ENCODE assay signal across 17 cellular contexts in genomic region chr15:35085176-35085919, GRCh38. TPM values are rescaled to one million over a fixed set of nuclear protein-coding genes. Genes with fewer than 3 reads are reported as not detected.
"Had no signal": no experiment of that assay in that cellular context is flagged by ENCODE, and none has a peak within 500 bp of the region (broad histone marks: within the 10 kb centered on the region; RNA-seq: fewer than 3 reads in every experiment).

NANOGP8 (minus strand) TSS chr15:35085295; CDS start chr15:35085110, 185 bp downstream.

RNA-seq across cellular contexts. Expression of gene NANOGP8, which starts in this region (rescaled TPM):
- total RNA-seq: activated CD4-positive, alpha-beta memory T cell treated with anti-CD3 and anti-CD28 coated beads for 36 hours; activated CD4-positive, alpha-beta T cell treated with anti-CD3 and anti-CD28 coated beads, Interleukin-2, amount 10 ng/mL, durations not matched to agents 24 days and 14 days; activated CD8-positive, alpha-beta memory T cell treated with anti-CD3 and anti-CD28 coated beads for 36 hours; activated CD8-positive, alpha-beta T cell treated with anti-CD3 and anti-CD28 coated beads for 36 hours; activated naive CD4-positive, alpha-beta T cell treated with anti-CD3 and anti-CD28 coated beads for 36 hours; activated naive CD8-positive, alpha-beta T cell treated with anti-CD3 and anti-CD28 coated beads, Interleukin-2, amount 10 ng/mL, durations not matched to agents 7 days and 5 days; activated T-cell treated with anti-CD3 and anti-CD28 coated beads, Interleukin-2, amount 50 U/mL, for 4 hours; activated T-cell treated with anti-CD3 and anti-CD28 coated beads, Interleukin-2, amount 50 U/mL, for 72 hours; activated T-helper 1 cell treated with anti-CD3 and anti-CD28 coated beads, Interleukin-12 subunit alpha, Interleukin-12 subunit beta, Interleukin-2, Interleukin-4 antibody, amounts not matched to agents 30 ng/mL and 10 ng/mL and 1 ng/mL, durations not matched to agents 14 hours and 24 hours and 36 hours; activated T-helper 17 cell treated with anti-CD3 and anti-CD28 coated beads, Interleukin-2, amount 50 U/mL, for 72 hours; ascending aorta; bronchial epithelial cell; cardiac muscle cell; T-helper 1 cell treated with Interleukin-12 subunit alpha and Interleukin-12 subunit beta and Interleukin-4 antibody, amounts not matched to agents 30 ng/mL and 1 ng/mL, for 36 hours; T-helper 17 cell; T-helper 2 cell treated with Interferon-gamma antibody and Interleukin-4, amounts not matched to agents 100 ng/mL and 5 ng/mL, for 36 hours had no signal
- polyA plus RNA-seq: adipose tissue, cardiac muscle cell had no signal
